Comparison of ENCODE assay signal across 12 cellular contexts in the genomic region with DNA sequence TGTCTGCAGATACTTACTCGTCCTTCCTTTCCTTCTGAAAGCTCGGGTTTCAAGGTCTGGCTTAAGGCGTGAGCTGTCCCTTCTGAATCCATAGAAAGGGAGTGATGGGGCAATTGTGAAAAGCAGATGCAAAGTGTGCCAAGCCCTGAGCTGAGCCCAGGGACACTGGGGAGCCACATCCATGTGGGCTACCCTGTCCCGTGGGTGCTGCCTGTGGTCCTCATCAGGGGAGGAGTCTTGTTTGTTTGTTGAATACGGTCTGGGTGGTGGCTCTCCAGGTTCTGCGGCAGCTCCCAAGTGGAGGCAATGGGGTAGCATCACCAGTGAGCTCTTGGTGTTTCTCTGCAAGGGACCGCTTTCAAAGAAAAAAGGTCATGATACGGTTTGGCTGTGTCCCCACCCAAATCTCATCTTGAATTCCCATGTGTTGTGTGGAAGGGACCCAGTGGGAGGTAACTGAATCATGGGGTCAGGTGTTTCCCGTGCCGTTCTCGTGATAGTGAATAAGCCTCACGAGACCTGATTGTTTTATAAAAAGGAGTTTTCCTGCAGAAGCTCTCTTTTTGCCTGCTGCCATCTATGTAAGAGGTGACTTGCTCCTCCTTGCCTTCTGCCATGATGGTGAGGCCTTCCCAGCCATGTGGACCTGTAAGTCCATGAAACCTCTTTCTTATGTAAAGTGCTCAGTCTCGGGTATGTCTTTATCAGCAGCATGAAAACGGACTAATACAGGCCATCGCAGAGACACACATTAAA. TPM values are rescaled to one million over a fixed set of nuclear protein-coding genes. Genes with fewer than 3 reads are reported as not detected.
DNase-seq lines count a peak whose midpoint lies in the region; ATAC-seq, FAIRE-seq and TF ChIP-seq lines count a peak whose summit lies in the region.
"Had no signal": no experiment of that assay in that cellular context is flagged by ENCODE, and none has a peak within 500 bp of the region (broad histone marks: within the 10 kb centered on the region; RNA-seq: fewer than 3 reads in every experiment).

No MANE protein-coding gene starts in this region.

- H3K9me2 ChIP-seq in SK-N-SH: no peaks in the 10 kb centered on the region
- H3K9me2 ChIP-seq in SU-DHL-6 (replicated peaks; ENCODE audit: insufficient read depth, low read length): no peaks in the 10 kb centered on the region

- H2AFZ ChIP-seq in SK-N-SH (ENCODE audit: low read depth) (peak overlapping the region; percentile 96), SU-DHL-6 (ENCODE audit: low read depth, low read length, severe bottlenecking) (peak overlapping the region; percentile 99), fibroblast of lung (ENCODE audit: low read length) (peak overlapping the region; percentile 59)

- H3K9ac ChIP-seq in SK-N-SH: no peak overlapping the region
- no peak overlapping the region for H3K9ac ChIP-seq in SU-DHL-6 (ENCODE audit: low read length)
- no peak overlapping the region for H3K9ac ChIP-seq in fibroblast of lung (ENCODE audit: insufficient read depth, low read length)

- H3K4me2 ChIP-seq in SK-N-SH: peak overlapping the region; percentile 80; the same call in 1 of the 2 replicates
- no peak overlapping the region for H3K4me2 ChIP-seq in SU-DHL-6 (ENCODE audit: low read depth, low read length, poor library complexity, severe bottlenecking)
- no peak overlapping the region for H3K4me2 ChIP-seq in fibroblast of lung (ENCODE audit: extremely low read depth, insufficient read depth, low read length)

- CTCF ChIA-PET in SK-N-SH (lab: Yijun Ruan, JAX): interaction anchor here (1.1 kb wide), 2 partner anchors 15 to 34 kb away, joined by 3 read pairs; no protein-coding TSS in a partner anchor

- peaks cover 4 to 6% of the 10 kb centered on the region in 2 experiments; a peak in 1 of 4 replicates for H3K4me1 ChIP-seq in SK-N-SH (ENCODE audit: control insufficient read depth in 1 of 2, insufficient read depth in 2 of 2, low read depth in 1 of 2, low read length in 1 of 2)
- H3K4me1 ChIP-seq in fibroblast of lung (ENCODE audit: control insufficient read depth, extremely low read depth, insufficient read depth, low read length): peaks cover 3% of the 10 kb centered on the region
- H3K4me1 ChIP-seq in small intestine (ENCODE audit: control insufficient read depth in 2 of 2, insufficient read depth in 1 of 2, low read depth in 1 of 2, low read length in 1 of 2): peaks cover 0 to 2% of the 10 kb centered on the region in 2 donors

- H3K36me3 ChIP-seq in SK-N-SH (replicated peaks in 1 of 2; ENCODE audit: control insufficient read depth in 1 of 2, insufficient read depth in 2 of 2, low read length in 1 of 2) (peaks cover 0 to 4% of the 10 kb centered on the region in 2 experiments), SU-DHL-6 (ENCODE audit: low read length) (no peaks in the 10 kb centered on the region; the same call in 1 of the 2 replicates), fibroblast of lung (ENCODE audit: control insufficient read depth, insufficient read depth, low read length) (peaks cover 3% of the 10 kb centered on the region), small intestine (ENCODE audit: control insufficient read depth in 2 of 2, insufficient read depth in 2 of 2, low read length in 2 of 2) (peaks cover 0 to 2% of the 10 kb centered on the region in 2 donors)

- H3K4me3 ChIP-seq in SK-N-SH (ENCODE audit: low read depth in 2 of 2, low read length in 1 of 2) (no peak overlapping the region), SU-DHL-6 (ENCODE audit: insufficient read depth, low read length, poor library complexity, severe bottlenecking) (no peak overlapping the region), fibroblast of lung (replicated peaks in 1 of 4; ENCODE audit: control extremely low read depth in 1 of 4, insufficient read depth in 1 of 4, low read depth in 3 of 4, low read length in 4 of 4) (no peak overlapping the region), small intestine (ENCODE audit: low read depth in 1 of 2, low read length in 2 of 2) (no peak overlapping the region)

- TF ChIP-seq RAD21 in SK-N-SH (IDR thresholded peaks at IDR 0.05; ENCODE audit: low read length): no peak

- H3K79me2 ChIP-seq in SK-N-SH (ENCODE audit: insufficient read depth) (peaks cover 23% of the 10 kb centered on the region; the same call in 1 of the 2 replicates), SU-DHL-6 (ENCODE audit: insufficient read depth, low read length) (peaks cover 19% of the 10 kb centered on the region; the same call in 1 of the 2 replicates), fibroblast of lung (ENCODE audit: control insufficient read depth, insufficient read depth, low read length) (peaks cover 11% of the 10 kb centered on the region)

- FAIRE-seq in small intestine (lab: Jason Lieb, UNC): no peak

- H3K9me3 ChIP-seq in SK-N-SH: no peaks in the 10 kb centered on the region
- no peaks in the 10 kb centered on the region for H3K9me3 ChIP-seq in SU-DHL-6 (ENCODE audit: insufficient read depth, low read length)
- no peaks in the 10 kb centered on the region for H3K9me3 ChIP-seq in fibroblast of lung (ENCODE audit: control insufficient read depth, insufficient read depth, low read depth, low read length)
- no peaks in the 10 kb centered on the region for H3K9me3 ChIP-seq in small intestine (ENCODE audit: control insufficient read depth, low read depth)

- TF ChIP-seq CTCF in SK-N-SH (IDR thresholded peaks at IDR 0.05) (no peak), SU-DHL-6 (IDR thresholded peaks at IDR 0.05; ENCODE audit: insufficient read depth, low read length, poor library complexity, severe bottlenecking) (no peak), fibroblast of lung (conservative IDR thresholded peaks at IDR 0.05 in 1 of 2, IDR thresholded peaks at IDR 0.05 in 1 of 2; ENCODE audit: low read depth in 1 of 2, low read length in 2 of 2) (no peak)

- WGBS in SK-N-SH (ENCODE audit: low lambda C conversion rate): 66% methylated on average over 13 of the region's 15 CpGs
- 88 to 93% (median 89%) methylated on average over 15 of the region's 15 CpGs for WGBS in small intestine, 3 donors

- DNase-seq in SK-N-SH (peak; percentile 1), fibroblast of lung (ENCODE audit: low read depth in 2 of 2) (no peak), small intestine (no peak), NCI-H69 (lab: John Stamatoyannopoulos, UW) (no peak), GM03348 (ENCODE audit: low spot score) (no peak), LoVo (ENCODE audit: low spot score) (no peak)
- DNase-seq: GDM1, NCI-H446 treated with DMSO at 0.1 percent for 48 hours, T-helper 9 cell had no signal

- ATAC-seq in SK-N-SH treated with all-trans-retinoic acid at 6 μM for 48 hours: no peak

- no peak for TF ChIP-seq EP300 in SK-N-SH (IDR thresholded peaks at IDR 0.05; ENCODE audit: borderline replicate concordance in 1 of 2, low read depth in 1 of 2, low read length in 1 of 2)

- H3K27me3 ChIP-seq in SK-N-SH (ENCODE audit: insufficient read depth): peaks cover under 1% of the 10 kb centered on the region; the same call in 1 of the 2 replicates
- H3K27me3 ChIP-seq in SU-DHL-6 (ENCODE audit: low read length): no peaks in the 10 kb centered on the region
- H3K27me3 ChIP-seq in fibroblast of lung (ENCODE audit: control insufficient read depth, insufficient read depth, low read length): peaks cover 3% of the 10 kb centered on the region
- no peaks in the 10 kb centered on the region for H3K27me3 ChIP-seq in small intestine (ENCODE audit: control insufficient read depth in 2 of 2, insufficient read depth in 2 of 2, low read length in 2 of 2)

- POLR2A ChIA-PET in SK-N-SH (lab: Yijun Ruan, JAX): no interaction called here

- H4K20me1 ChIP-seq in SK-N-SH (ENCODE audit: insufficient read depth) (no peaks in the 10 kb centered on the region), SU-DHL-6 (ENCODE audit: low read depth, low read length) (no peaks in the 10 kb centered on the region), fibroblast of lung (ENCODE audit: control insufficient read depth, extremely low read depth, insufficient read depth, low read length) (no peaks in the 10 kb centered on the region)

- no peak overlapping the region for H3K27ac ChIP-seq in SK-N-SH (ENCODE audit: low read depth in 2 of 2, low read length in 1 of 2)
- H3K27ac ChIP-seq in SU-DHL-6 (ENCODE audit: low read depth, low read length): no peak overlapping the region
- H3K27ac ChIP-seq in fibroblast of lung (ENCODE audit: insufficient read depth, low read length): no peak overlapping the region
- peak overlapping the region; percentile 83 to 92 for H3K27ac ChIP-seq in small intestine (ENCODE audit: low read depth in 1 of 2, low read length in 1 of 2)

- H3F3A ChIP-seq in SK-N-SH (replicated peaks; ENCODE audit: insufficient read depth) (no peaks in the 10 kb centered on the region), SU-DHL-6 (ENCODE audit: insufficient read depth) (no peaks in the 10 kb centered on the region)

RNA-seq across cellular contexts. Expression of a gene that starts 1.0 kb away (rescaled TPM):
- polyA plus RNA-seq in SK-N-SH (2012; rRNA removed) (27.0 and 32.2 TPM in 2 replicates), fibroblast of lung (26.2 and 38.8 TPM in 2 replicates), small intestine (10 to 100 TPM in 1 of 3 donors, 1 to 10 TPM in 2; 4.6 to 35.4 (median 5.6) TPM)
- 17.3 and 21.9 TPM in 2 replicates for polyA plus RNA-seq in SK-N-SH (2012; cell fraction: cytosol; rRNA removed)
- polyA plus RNA-seq in SK-N-SH (2012; cell fraction: nucleus; rRNA removed): 24.4 and 24.7 TPM in 2 replicates
- total RNA-seq in fibroblast of lung: 24.1 and 29.2 TPM in 2 replicates
- 24.5 and 35.9 TPM in 2 replicates for polyA plus RNA-seq in fibroblast of lung (2012)
- 64.1 and 81.0 TPM in 2 replicates for polyA minus RNA-seq in fibroblast of lung (ENCODE audit: low replicate concordance)

RNA-seq across cellular contexts. Expression of a gene that starts 4.9 kb away (rescaled TPM):
- polyA plus RNA-seq in SK-N-SH (2012; rRNA removed) (0.18 TPM in 1 of 2 replicates, not detected in the other), fibroblast of lung (0.53 and 1.3 TPM in 2 replicates), small intestine (1 to 10 TPM in 2 of 3 donors, not detected in 1; 1.1 to 2.5 TPM)
- 0.07 TPM in 1 of 2 replicates, not detected in the other for polyA plus RNA-seq in SK-N-SH (2012; cell fraction: cytosol; rRNA removed)
- 0.04 TPM in 1 of 2 replicates, not detected in the other for polyA plus RNA-seq in SK-N-SH (2012; cell fraction: nucleus; rRNA removed)
- total RNA-seq in fibroblast of lung: 5.9 and 9.8 TPM in 2 replicates
- polyA plus RNA-seq in fibroblast of lung (2012): 0.38 and 0.78 TPM in 2 replicates
- polyA minus RNA-seq in fibroblast of lung (ENCODE audit: low replicate concordance): not detected in 2 replicates
- total RNA-seq: lung microvascular endothelial cell had no signal

RNA-seq across cellular contexts. Expression of a gene that starts 27.0 kb away (rescaled TPM):
- 12.5 and 12.9 TPM in 2 replicates for polyA plus RNA-seq in SK-N-SH (2012; rRNA removed)
- polyA plus RNA-seq in SK-N-SH (2012; cell fraction: cytosol; rRNA removed): 5.7 and 8.3 TPM in 2 replicates
- 18.1 and 19.8 TPM in 2 replicates for polyA plus RNA-seq in SK-N-SH (2012; cell fraction: nucleus; rRNA removed)
- total RNA-seq in fibroblast of lung: 7.9 and 8.2 TPM in 2 replicates
- 5.4 and 8.9 TPM in 2 replicates for polyA plus RNA-seq in fibroblast of lung
- polyA plus RNA-seq in fibroblast of lung (2012): 9.1 and 17.4 TPM in 2 replicates
- polyA minus RNA-seq in fibroblast of lung (ENCODE audit: low replicate concordance): 14.6 and 32.6 TPM in 2 replicates
- 1 to 10 TPM; 4.5 to 9.7 (median 4.9) TPM for polyA plus RNA-seq in small intestine

RNA-seq across cellular contexts. Expression of a gene that starts 36.9 kb away (rescaled TPM):
- polyA plus RNA-seq in SK-N-SH (2012; rRNA removed): 15.5 and 16.5 TPM in 2 replicates
- 6.7 and 12.7 TPM in 2 replicates for polyA plus RNA-seq in SK-N-SH (2012; cell fraction: cytosol; rRNA removed)
- polyA plus RNA-seq in SK-N-SH (2012; cell fraction: nucleus; rRNA removed): 37.6 and 45.0 TPM in 2 replicates
- 16.7 and 17.7 TPM in 2 replicates for total RNA-seq in fibroblast of lung
- 9.7 and 11.4 TPM in 2 replicates for polyA plus RNA-seq in fibroblast of lung
- 11.7 and 14.3 TPM in 2 replicates for polyA plus RNA-seq in fibroblast of lung (2012)
- polyA minus RNA-seq in fibroblast of lung (ENCODE audit: low replicate concordance): 7.5 and 13.9 TPM in 2 replicates
- polyA plus RNA-seq in small intestine: 10 to 100 TPM; 13.2 to 26.8 (median 17.0) TPM

Comparison
In these comparisons a context has a peak if more than half of its experiments do, and no peak if none do; other contexts are left out.
1. H3K27ac ChIP-seq: peak in small intestine (2 of 2); none in SK-N-SH (0 of 2), SU-DHL-6 (single experiment) and fibroblast of lung (single experiment).
2. Peak in every context shown above with its lines, with median percentiles within 50 percentile points of each other: H2AFZ ChIP-seq.